1 cellular context compared by ENCODE assay signal in genomic region chr2:148645135-148645924, GRCh38.
A peak's percentile ranks its signal among the peaks of the same experiment; 100 is the strongest.
TF ChIP-seq lines count a peak whose summit lies in the region.

No MANE protein-coding gene starts in this region.

TF ChIP-seq in HepG2, 621 proteins besides CTCF, POLR2A, EP300 and RAD21 (continued from another document and continues in another):
- TF ChIP-seq GMEB2 (CRISPR knock-in tag; IDR thresholded peaks at IDR 0.05; ENCODE audit: low read depth) (peak; percentile 79), RARG (CRISPR knock-in tag; IDR thresholded peaks at IDR 0.05; ENCODE audit: low read depth) (0 out of 2 replicates have a peak, but pooled peaks have one; percentile 39), GFI1 (CRISPR knock-in tag; IDR thresholded peaks at IDR 0.05; ENCODE audit: borderline replicate concordance) (0 out of 2 replicates have a peak, but pooled peaks have one; percentile 24), ZNF3 (CRISPR knock-in tag; IDR thresholded peaks at IDR 0.05) (no peak), ZNF292 (CRISPR knock-in tag; IDR thresholded peaks at IDR 0.05; ENCODE audit: borderline replicate concordance, low read depth) (peak; percentile 22; the same call in 1 of the 2 replicates), ZNF780A (CRISPR knock-in tag; IDR thresholded peaks at IDR 0.05) (no peak), NCOA2 (CRISPR knock-in tag; IDR thresholded peaks at IDR 0.05) (no peak; the same call in 1 of the 2 replicates), ZNF446 (CRISPR knock-in tag; IDR thresholded peaks at IDR 0.05) (0 out of 2 replicates have a peak, but pooled peaks have one; percentile 4), ZNF224 (CRISPR knock-in tag; IDR thresholded peaks at IDR 0.05) (no peak), HDAC1 (CRISPR knock-in tag; IDR thresholded peaks at IDR 0.05) (no peak; the same call in 1 of the 2 replicates), HMG20A (CRISPR knock-in tag; IDR thresholded peaks at IDR 0.05; ENCODE audit: borderline replicate concordance) (no peak), ZNF607 (CRISPR knock-in tag; IDR thresholded peaks at IDR 0.05; ENCODE audit: borderline replicate concordance) (0 out of 2 replicates have a peak, but pooled peaks have one; percentile 49), NFIB (CRISPR knock-in tag; IDR thresholded peaks at IDR 0.05; ENCODE audit: borderline replicate concordance) (no peak), ZNF792 (CRISPR knock-in tag; IDR thresholded peaks at IDR 0.05) (no peak; the same call in 1 of the 2 replicates), SMARCC2 (IDR thresholded peaks at IDR 0.05) (no peak), ZNF530 (CRISPR knock-in tag; IDR thresholded peaks at IDR 0.05; ENCODE audit: low read depth) (no peak), DR1 (CRISPR knock-in tag; IDR thresholded peaks at IDR 0.05) (no peak), ISX (CRISPR knock-in tag; conservative IDR thresholded peaks at IDR 0.05) (no peak), ADNP (CRISPR knock-in tag; IDR thresholded peaks at IDR 0.05) (no peak), MYNN (CRISPR knock-in tag; IDR thresholded peaks at IDR 0.05; ENCODE audit: low read depth) (no peak), ZBTB10 (CRISPR knock-in tag; IDR thresholded peaks at IDR 0.05; ENCODE audit: borderline replicate concordance) (no peak), ZNF564 (CRISPR knock-in tag; IDR thresholded peaks at IDR 0.05) (peak; percentile 40; the same call in 1 of the 2 replicates), SP2 (CRISPR knock-in tag; IDR thresholded peaks at IDR 0.05) (peak; percentile 23; the same call in 1 of the 2 replicates), PREB (CRISPR knock-in tag; IDR thresholded peaks at IDR 0.05) (no peak), SSRP1 (CRISPR knock-in tag; IDR thresholded peaks at IDR 0.05) (no peak; the same call in 1 of the 2 replicates), PRDM10 (CRISPR knock-in tag; IDR thresholded peaks at IDR 0.05; ENCODE audit: low read depth) (peak; percentile 51; the same call in 1 of the 2 replicates), KDM2A (CRISPR knock-in tag; IDR thresholded peaks at IDR 0.05; ENCODE audit: borderline replicate concordance, low read depth) (peak; percentile 89), ZNF678 (CRISPR knock-in tag; IDR thresholded peaks at IDR 0.05) (0 out of 2 replicates have a peak, but pooled peaks have one; percentile 27), TEAD3 (CRISPR knock-in tag; optimal IDR thresholded peaks at IDR 0.05; ENCODE audit: borderline replicate concordance) (peak; percentile 6), ZBTB8A (CRISPR knock-in tag; IDR thresholded peaks at IDR 0.05; ENCODE audit: borderline replicate concordance, low read depth) (no peak), MIXL1 (CRISPR knock-in tag; IDR thresholded peaks at IDR 0.05) (peak; percentile 45; the same call in 1 of the 2 replicates), YEATS4 (CRISPR knock-in tag; IDR thresholded peaks at IDR 0.05; ENCODE audit: borderline replicate concordance) (0 out of 2 replicates have a peak, but pooled peaks have one; percentile 7), HOXA3 (CRISPR knock-in tag; IDR thresholded peaks at IDR 0.05) (peak; percentile 97)
- TF ChIP-seq, protein P1, sequence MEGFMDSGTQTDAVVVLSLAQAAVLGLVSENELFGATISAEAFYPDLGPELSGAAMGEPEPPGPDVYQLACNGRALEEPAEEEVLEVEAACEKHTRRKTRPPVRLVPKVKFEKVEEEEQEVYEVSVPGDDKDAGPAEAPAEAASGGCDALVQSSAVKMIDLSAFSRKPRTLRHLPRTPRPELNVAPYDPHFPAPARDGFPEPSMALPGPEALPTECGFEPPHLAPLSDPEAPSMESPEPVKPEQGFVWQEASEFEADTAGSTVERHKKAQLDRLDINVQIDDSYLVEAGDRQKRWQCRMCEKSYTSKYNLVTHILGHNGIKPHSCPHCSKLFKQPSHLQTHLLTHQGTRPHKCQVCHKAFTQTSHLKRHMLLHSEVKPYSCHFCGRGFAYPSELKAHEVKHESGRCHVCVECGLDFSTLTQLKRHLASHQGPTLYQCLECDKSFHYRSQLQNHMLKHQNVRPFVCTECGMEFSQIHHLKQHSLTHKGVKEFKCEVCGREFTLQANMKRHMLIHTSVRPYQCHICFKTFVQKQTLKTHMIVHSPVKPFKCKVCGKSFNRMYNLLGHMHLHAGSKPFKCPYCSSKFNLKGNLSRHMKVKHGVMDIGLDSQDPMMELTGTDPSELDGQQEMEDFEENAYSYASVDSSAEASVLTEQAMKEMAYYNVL (CRISPR knock-in tag; IDR thresholded peaks at IDR 0.05; ENCODE audit: borderline replicate concordance) = no peak
- TF ChIP-seq, protein P2, sequence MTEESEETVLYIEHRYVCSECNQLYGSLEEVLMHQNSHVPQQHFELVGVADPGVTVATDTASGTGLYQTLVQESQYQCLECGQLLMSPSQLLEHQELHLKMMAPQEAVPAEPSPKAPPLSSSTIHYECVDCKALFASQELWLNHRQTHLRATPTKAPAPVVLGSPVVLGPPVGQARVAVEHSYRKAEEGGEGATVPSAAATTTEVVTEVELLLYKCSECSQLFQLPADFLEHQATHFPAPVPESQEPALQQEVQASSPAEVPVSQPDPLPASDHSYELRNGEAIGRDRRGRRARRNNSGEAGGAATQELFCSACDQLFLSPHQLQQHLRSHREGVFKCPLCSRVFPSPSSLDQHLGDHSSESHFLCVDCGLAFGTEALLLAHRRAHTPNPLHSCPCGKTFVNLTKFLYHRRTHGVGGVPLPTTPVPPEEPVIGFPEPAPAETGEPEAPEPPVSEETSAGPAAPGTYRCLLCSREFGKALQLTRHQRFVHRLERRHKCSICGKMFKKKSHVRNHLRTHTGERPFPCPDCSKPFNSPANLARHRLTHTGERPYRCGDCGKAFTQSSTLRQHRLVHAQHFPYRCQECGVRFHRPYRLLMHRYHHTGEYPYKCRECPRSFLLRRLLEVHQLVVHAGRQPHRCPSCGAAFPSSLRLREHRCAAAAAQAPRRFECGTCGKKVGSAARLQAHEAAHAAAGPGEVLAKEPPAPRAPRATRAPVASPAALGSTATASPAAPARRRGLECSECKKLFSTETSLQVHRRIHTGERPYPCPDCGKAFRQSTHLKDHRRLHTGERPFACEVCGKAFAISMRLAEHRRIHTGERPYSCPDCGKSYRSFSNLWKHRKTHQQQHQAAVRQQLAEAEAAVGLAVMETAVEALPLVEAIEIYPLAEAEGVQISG (CRISPR knock-in tag; IDR thresholded peaks at IDR 0.05) = peak; percentile 58
- TF ChIP-seq, protein P3, sequence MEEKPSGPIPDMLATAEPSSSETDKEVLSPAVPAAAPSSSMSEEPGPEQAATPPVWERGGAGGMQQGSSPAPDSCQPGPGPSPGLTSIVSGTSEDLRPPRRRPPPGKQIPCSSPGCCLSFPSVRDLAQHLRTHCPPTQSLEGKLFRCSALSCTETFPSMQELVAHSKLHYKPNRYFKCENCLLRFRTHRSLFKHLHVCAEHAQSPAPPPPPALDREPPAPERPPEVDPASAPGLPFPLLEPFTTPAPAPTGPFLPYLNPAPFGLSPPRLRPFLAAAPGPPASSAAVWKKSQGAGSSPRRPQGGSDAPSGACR (CRISPR knock-in tag; IDR thresholded peaks at IDR 0.05) = no peak
- TF ChIP-seq, protein P4, sequence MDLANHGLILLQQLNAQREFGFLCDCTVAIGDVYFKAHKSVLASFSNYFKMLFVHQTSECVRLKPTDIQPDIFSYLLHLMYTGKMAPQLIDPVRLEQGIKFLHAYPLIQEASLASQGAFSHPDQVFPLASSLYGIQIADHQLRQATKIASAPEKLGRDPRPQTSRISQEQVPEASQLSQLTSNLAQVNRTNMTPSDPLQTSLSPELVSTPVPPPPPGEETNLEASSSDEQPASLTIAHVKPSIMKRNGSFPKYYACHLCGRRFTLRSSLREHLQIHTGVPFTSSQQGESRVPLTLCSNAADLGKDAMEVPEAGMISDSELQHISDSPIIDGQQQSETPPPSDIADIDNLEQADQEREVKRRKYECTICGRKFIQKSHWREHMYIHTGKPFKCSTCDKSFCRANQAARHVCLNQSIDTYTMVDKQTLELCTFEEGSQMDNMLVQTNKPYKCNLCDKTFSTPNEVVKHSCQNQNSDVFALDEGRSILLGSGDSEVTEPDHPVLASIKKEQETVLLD (CRISPR knock-in tag; IDR thresholded peaks at IDR 0.05; ENCODE audit: low read depth) = peak; percentile 70; the same call in 1 of the 2 replicates
- TF ChIP-seq, protein P5, sequence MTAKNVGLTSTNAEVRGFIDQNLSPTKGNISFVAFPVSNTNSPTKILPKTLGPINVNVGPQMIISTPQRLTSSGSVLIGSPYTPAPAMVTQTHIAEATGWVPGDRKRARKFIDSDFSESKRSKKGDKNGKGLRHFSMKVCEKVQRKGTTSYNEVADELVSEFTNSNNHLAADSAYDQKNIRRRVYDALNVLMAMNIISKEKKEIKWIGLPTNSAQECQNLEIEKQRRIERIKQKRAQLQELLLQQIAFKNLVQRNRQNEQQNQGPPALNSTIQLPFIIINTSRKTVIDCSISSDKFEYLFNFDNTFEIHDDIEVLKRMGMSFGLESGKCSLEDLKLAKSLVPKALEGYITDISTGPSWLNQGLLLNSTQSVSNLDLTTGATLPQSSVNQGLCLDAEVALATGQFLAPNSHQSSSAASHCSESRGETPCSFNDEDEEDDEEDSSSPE (CRISPR knock-in tag; IDR thresholded peaks at IDR 0.05) = no peak; the same call in 1 of the 2 replicates
- TF ChIP-seq, protein P6, sequence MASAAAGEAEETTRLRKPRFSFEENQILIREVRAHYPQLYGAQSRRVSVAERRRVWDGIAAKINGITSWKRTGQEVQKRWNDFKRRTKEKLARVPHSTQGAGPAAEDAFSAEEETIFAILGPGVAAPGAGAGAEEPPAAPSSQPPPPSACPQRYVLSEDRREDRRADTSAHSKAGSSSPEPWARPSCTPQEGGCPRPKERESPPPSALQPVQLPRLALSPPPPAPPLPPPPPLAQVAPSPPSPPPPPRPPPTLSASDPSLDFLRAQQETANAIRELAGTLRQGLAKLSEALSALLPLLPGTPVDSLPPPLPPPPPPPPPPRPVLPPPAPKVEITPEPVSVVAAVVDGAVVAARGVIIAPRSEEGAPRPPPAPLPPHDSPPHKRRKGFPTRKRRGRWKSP (CRISPR knock-in tag; IDR thresholded peaks at IDR 0.05) = peak; percentile 98
